In genomic region chr13:30307194-30307965, GRCh38 we compare ENCODE assay signal across 1 cellular context.
A peak's percentile ranks its signal among the peaks of the same experiment; 100 is the strongest.
TF ChIP-seq lines count a peak whose summit lies in the region.

Gene KATNAL1 (minus strand): TSS chr13:30307551. CDS start chr13:30283777, 23,774 bp downstream.

TF ChIP-seq in GM12878, 131 proteins besides CTCF, POLR2A, EP300 and RAD21 (continued from another document):
- TF ChIP-seq NKRF (conservative IDR thresholded peaks at IDR 0.05), result peak; percentile 92
- TF ChIP-seq SMARCA5 (IDR thresholded peaks at IDR 0.05), result peak; percentile 95
- 0 out of 2 replicates have a peak, but pooled peaks have one; percentile 35 for TF ChIP-seq ASH2L (IDR thresholded peaks at IDR 0.05; ENCODE audit: borderline replicate concordance, low read depth)
- TF ChIP-seq SP1 (IDR thresholded peaks at IDR 0.05; ENCODE audit: low read depth, low read length), result peak; percentile 14
- TF ChIP-seq RFX5 (IDR thresholded peaks at IDR 0.05; ENCODE audit: low read depth, low read length), result no peak
- no peak for TF ChIP-seq ZBTB4 (CRISPR knock-in tag; IDR thresholded peaks at IDR 0.05)
- peak; percentile 38 for TF ChIP-seq KLF5 (IDR thresholded peaks at IDR 0.05; ENCODE audit: partially characterized antibody)
- TF ChIP-seq CREM (IDR thresholded peaks at IDR 0.05; ENCODE audit: low read depth), result no peak
- TF ChIP-seq ZNF24 (IDR thresholded peaks at IDR 0.05), result peak; percentile 36; the same call in 1 of the 2 replicates
- peak; percentile 66 for TF ChIP-seq BMI1 (IDR thresholded peaks at IDR 0.05; ENCODE audit: borderline replicate concordance)
- no peak for TF ChIP-seq CHD2 (IDR thresholded peaks at IDR 0.05; ENCODE audit: borderline replicate concordance, low read depth, low read length)
- TF ChIP-seq POLR2AphosphoS2 (IDR thresholded peaks at IDR 0.05; ENCODE audit: low read depth, low read length), result peak; percentile 57
- 0 out of 2 replicates have a peak, but pooled peaks have one; percentile 72 for TF ChIP-seq BACH1 (IDR thresholded peaks at IDR 0.05; ENCODE audit: borderline replicate concordance)
- TF ChIP-seq NR2F1 (conservative IDR thresholded peaks at IDR 0.05), result peak; percentile 47
- TF ChIP-seq SIN3A (IDR thresholded peaks at IDR 0.05; ENCODE audit: low read depth, low read length), result no peak
- TF ChIP-seq MEF2B (IDR thresholded peaks at IDR 0.05; ENCODE audit: partially characterized antibody, poor library complexity, severe bottlenecking), result no peak
- peak; percentile 85 for TF ChIP-seq GATAD2B (conservative IDR thresholded peaks at IDR 0.05; ENCODE audit: low read depth)
- peak; percentile 49; the same call in 1 of the 2 replicates for TF ChIP-seq POLR2AphosphoS5 (IDR thresholded peaks at IDR 0.05; ENCODE audit: low read length)
- TF ChIP-seq SMAD5 (IDR thresholded peaks at IDR 0.05; ENCODE audit: low read depth), result peak; percentile 45; the same call in 1 of the 2 replicates
- no peak for TF ChIP-seq ELK1 (IDR thresholded peaks at IDR 0.05; ENCODE audit: low read depth, low read length)
- TF ChIP-seq DPF2 (IDR thresholded peaks at IDR 0.05), result peak; percentile 81
- TF ChIP-seq ZNF207 (IDR thresholded peaks at IDR 0.05; ENCODE audit: borderline replicate concordance), result 0 out of 2 replicates have a peak, but pooled peaks have one; percentile 62
- TF ChIP-seq EED (IDR thresholded peaks at IDR 0.05; ENCODE audit: low read depth), result 0 out of 2 replicates have a peak, but pooled peaks have one; percentile 20
- no peak for TF ChIP-seq MLLT1 (IDR thresholded peaks at IDR 0.05)
- TF ChIP-seq KDM1A (IDR thresholded peaks at IDR 0.05; ENCODE audit: borderline replicate concordance), result no peak
- 0 out of 2 replicates have a peak, but pooled peaks have one; percentile 8 for TF ChIP-seq TCF3 (IDR thresholded peaks at IDR 0.05; ENCODE audit: borderline replicate concordance, insufficient read depth, low read depth, low read length)
- TF ChIP-seq FOXK2 (IDR thresholded peaks at IDR 0.05), result no peak
- peak in 1 of 2 experiments; percentile 71; a peak in 1 of 3 replicates for TF ChIP-seq EGR1 (IDR thresholded peaks at IDR 0.05; ENCODE audit: borderline replicate concordance in 1 of 2, low read depth in 2 of 2, low read length in 2 of 2)
- TF ChIP-seq SPI1 (IDR thresholded peaks at IDR 0.05; ENCODE audit: borderline replicate concordance, insufficient read depth, low read depth, low read length), result no peak
